In the genomic region with DNA sequence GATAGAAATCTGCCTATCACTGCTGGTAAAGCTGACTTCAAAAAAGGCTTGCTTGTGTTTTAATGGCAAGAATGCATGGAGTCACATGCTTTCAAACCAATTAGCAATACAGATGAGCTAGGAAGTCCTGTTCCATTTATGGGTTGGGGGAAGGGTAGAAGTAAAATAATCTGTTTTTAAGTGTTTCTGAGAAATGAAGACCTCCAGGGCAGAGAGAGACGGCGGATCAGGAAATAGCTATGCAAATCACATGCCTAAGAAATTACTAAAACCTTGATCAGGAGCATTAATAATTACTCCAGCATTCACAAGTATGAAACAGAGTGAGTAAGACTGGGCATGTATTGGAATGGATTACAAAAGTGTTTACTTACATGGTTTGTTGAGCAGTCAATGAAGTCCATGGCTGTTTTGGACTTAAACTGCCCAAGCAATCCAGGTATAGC, we compare ENCODE assay signal across 1 cellular context.
TF ChIP-seq lines count a peak whose summit lies in the region.

No MANE protein-coding gene starts in this region.

TF ChIP-seq in HepG2, 621 proteins besides CTCF, POLR2A, EP300 and RAD21 (continued from another document):
- no peak for TF ChIP-seq ATRX (CRISPR knock-in tag; IDR thresholded peaks at IDR 0.05; ENCODE audit: borderline replicate concordance)
